Comparison of ENCODE assay signal across 24 cellular contexts in the genomic region with DNA sequence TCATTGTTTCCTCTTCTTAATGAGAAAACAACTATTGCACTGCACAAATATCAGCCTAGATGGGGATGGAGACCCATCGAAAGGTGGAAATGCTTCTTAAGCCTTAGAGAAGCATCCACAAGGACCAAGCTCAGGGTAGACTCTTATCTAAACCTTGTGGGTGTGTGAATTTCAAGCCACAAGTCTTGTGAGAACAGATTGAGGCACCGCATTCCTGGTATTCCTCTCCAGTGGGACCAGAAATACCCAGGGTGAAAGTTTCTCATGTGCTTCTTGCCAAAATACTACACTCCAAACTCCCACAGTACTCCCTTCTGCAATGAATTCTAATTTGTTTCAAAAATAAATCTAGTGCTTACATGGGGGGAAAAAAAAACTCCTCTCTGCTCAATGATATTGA.
A peak's percentile ranks its signal among the peaks of the same experiment; 100 is the strongest.
DNase-seq lines count a peak whose midpoint lies in the region; ATAC-seq and TF ChIP-seq lines count a peak whose summit lies in the region.
"Had no signal": no experiment of that assay in that cellular context is flagged by ENCODE, and none has a peak within 500 bp of the region (broad histone marks: within the 10 kb centered on the region; RNA-seq: fewer than 3 reads in every experiment).

No MANE protein-coding gene starts in this region.

- H3K4me3 ChIP-seq in fibroblast of mammary gland (ENCODE audit: control insufficient read depth, low read depth, low read length) (no peak overlapping the region), neural progenitor cell (no peak overlapping the region)
- H3K4me3 ChIP-seq: left ventricle myocardium inferior, mucosa of descending colon had no signal

- no peak for ATAC-seq in GM18868 (IDR thresholded peaks at IDR 0.05; ENCODE audit: unreplicated experiment)
- ATAC-seq: activated naive CD8-positive, alpha-beta T cell treated with anti-CD3 and anti-CD28 coated beads, Interleukin-2, amount 50 U/mL, for 24 hours; mucosa of descending colon; WTC11 had no signal

- H4K20me1 ChIP-seq in neural progenitor cell (ENCODE audit: low read depth), result no peaks in the 10 kb centered on the region

- H3K27ac ChIP-seq in neural progenitor cell, result no peak overlapping the region
- H3K27ac ChIP-seq: left ventricle myocardium inferior had no signal

- TF ChIP-seq CTCF in fibroblast of mammary gland (conservative IDR thresholded peaks at IDR 0.05; ENCODE audit: control insufficient read depth, insufficient read depth, low read depth, low read length) (peak; percentile 9), neural progenitor cell (IDR thresholded peaks at IDR 0.05) (no peak), GM13976 (IDR thresholded peaks at IDR 0.05; ENCODE audit: borderline replicate concordance, control extremely low read depth, extremely low read depth, insufficient read depth, missing control alignments) (no peak)

- H3K79me2 ChIP-seq in neural progenitor cell (ENCODE audit: low read depth), result no peaks in the 10 kb centered on the region

- H3K9ac ChIP-seq in neural progenitor cell, result no peak overlapping the region

- no peaks in the 10 kb centered on the region for H3K36me3 ChIP-seq in neural progenitor cell
- H3K36me3 ChIP-seq: left ventricle myocardium inferior had no signal

- no peaks in the 10 kb centered on the region for H3F3A ChIP-seq in neural progenitor cell (ENCODE audit: low read depth)

- H3K4me1 Mint-ChIP-seq in neural progenitor cell, result peaks cover 25% of the 10 kb centered on the region
- H3K4me1 Mint-ChIP-seq: activated naive CD8-positive, alpha-beta T cell treated with anti-CD3 and anti-CD28 coated beads, Interleukin-2, amount 50 U/mL, for 24 hours had no signal

- peaks cover 9% of the 10 kb centered on the region for H3K9me3 Mint-ChIP-seq in neural progenitor cell

- H3K4me1 ChIP-seq in neural progenitor cell, result no peaks in the 10 kb centered on the region
- H3K4me1 ChIP-seq: left ventricle myocardium inferior had no signal

- H3K36me3 Mint-ChIP-seq in neural progenitor cell, result no peaks in the 10 kb centered on the region

- H2AFZ ChIP-seq in neural progenitor cell (replicated peaks), result peak overlapping the region; percentile 4

- no peak overlapping the region for H3K4me2 ChIP-seq in neural progenitor cell

- H3K27me3 ChIP-seq in neural progenitor cell, result no peaks in the 10 kb centered on the region

- H3K27me3 Mint-ChIP-seq in neural progenitor cell (ENCODE audit: insufficient read depth, low read depth), result peaks cover 3% of the 10 kb centered on the region
- H3K27me3 Mint-ChIP-seq: activated naive CD8-positive, alpha-beta T cell treated with anti-CD3 and anti-CD28 coated beads, Interleukin-2, amount 50 U/mL, for 24 hours had no signal

- peak overlapping the region; percentile 28 for H3K27ac Mint-ChIP-seq in neural progenitor cell
- H3K27ac Mint-ChIP-seq: activated naive CD8-positive, alpha-beta T cell treated with anti-CD3 and anti-CD28 coated beads, Interleukin-2, amount 50 U/mL, for 24 hours; WTC11 had no signal

- DNase-seq in NCI-H82 (lab: John Stamatoyannopoulos, UW) (peak; percentile 19), NCI-H82 treated with DMSO at 0.1 percent for 48 hours (lab: John Stamatoyannopoulos, UW; ENCODE audit: unreplicated experiment) (no peak), fibroblast of mammary gland (ENCODE audit: low read depth) (peak; percentile 28), neural progenitor cell (ENCODE audit: low spot score) (no peak), NCI-H345 (lab: John Stamatoyannopoulos, UW) (no peak), NCI-H2107 (lab: John Stamatoyannopoulos, UW) (no peak), GM13976 (ENCODE audit: low spot score) (no peak)
- DNase-seq: activated CD4-positive, alpha-beta T cell treated with anti-CD3 and anti-CD28 coated beads, Interleukin-2, amount 50 U/mL, for 4 hours; activated effector memory CD4-positive, alpha-beta T cell treated with anti-CD3 and anti-CD28 coated beads, Interleukin-2, amount 50 U/mL, for 16 hours; activated naive CD8-positive, alpha-beta T cell treated with anti-CD3 and anti-CD28 coated beads, Interleukin-2, amount 50 U/mL, for 24 hours; COR-L47; dermis blood vessel endothelial cell; Karpas-422; left ventricle myocardium inferior; mucosa of descending colon; NCI-H187; NCI-H510A treated with DMSO at 0.1 percent for 48 hours; small intestine; stimulated activated CD4-positive, alpha-beta T cell treated with anti-CD3 and anti-CD28 coated beads, Interleukin-2, amount 100 ng/mL, for 48 hours; stimulated activated naive CD4-positive, alpha-beta T cell treated with Interleukin-2 at 50 U/mL for 16 hours; T-helper 9 cell had no signal

- H3K9me3 ChIP-seq in neural progenitor cell (ENCODE audit: low read depth), result no peaks in the 10 kb centered on the region
- H3K9me3 ChIP-seq: left ventricle myocardium inferior, mucosa of descending colon had no signal

- in situ Hi-C loops in GM13976 (cut with MboI; ENCODE audit: low sequenced_read_pairs, unreplicated experiment), result no loop called here

- no peak overlapping the region for H3K4me3 Mint-ChIP-seq in neural progenitor cell
- H3K4me3 Mint-ChIP-seq: activated naive CD8-positive, alpha-beta T cell treated with anti-CD3 and anti-CD28 coated beads, Interleukin-2, amount 50 U/mL, for 24 hours; neural crest cell; WTC11 had no signal

Comparison
In these comparisons a context has a peak if more than half of its experiments do, and no peak if none do; other contexts are left out.
1. DNase-seq: peak in NCI-H82 (single experiment) and fibroblast of mammary gland (single experiment); none in NCI-H82 treated with DMSO at 0.1 percent for 48 hours (single experiment), neural progenitor cell (single experiment), NCI-H345 (single experiment), NCI-H2107 (single experiment) and GM13976 (single experiment).